In the genomic region with DNA sequence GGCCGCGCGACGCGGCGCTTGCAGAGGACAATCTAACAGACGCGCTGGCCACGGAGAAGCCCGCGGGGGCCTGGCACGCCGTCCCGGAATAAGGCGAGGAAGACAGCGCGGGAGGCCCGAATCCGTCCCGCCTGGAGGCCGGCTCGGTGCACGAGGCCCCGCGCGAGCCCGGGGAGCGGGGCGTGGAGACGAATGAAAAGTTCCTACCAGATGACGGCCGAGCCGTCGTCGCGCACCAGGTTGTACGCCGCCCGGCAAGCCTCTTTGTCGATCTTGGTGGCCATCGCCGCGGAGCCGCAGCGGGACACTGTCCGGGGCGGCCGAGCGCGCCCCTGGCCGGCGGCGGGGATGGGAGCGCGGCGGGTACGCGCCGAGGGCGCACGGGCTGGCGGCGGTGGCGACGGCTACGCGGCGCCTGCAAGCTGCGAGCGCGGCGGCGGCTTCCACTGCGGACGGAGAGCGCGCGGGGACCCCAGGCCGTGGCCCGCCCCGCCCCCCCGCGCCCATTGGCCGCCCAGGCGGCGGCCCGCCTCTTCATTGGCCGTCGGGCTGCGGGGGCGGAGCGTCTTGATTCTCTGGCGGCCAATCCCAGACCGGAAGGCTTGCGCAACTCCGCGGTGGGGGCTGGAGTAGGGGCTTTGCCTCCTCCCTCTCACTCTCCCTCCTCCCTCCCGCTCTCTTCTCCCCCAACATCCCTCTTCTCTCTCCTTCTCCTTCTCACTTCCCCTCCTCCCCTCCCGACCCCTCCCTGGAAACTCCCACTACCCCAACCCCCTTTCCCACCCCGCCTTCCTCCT, we compare ENCODE assay signal across 1 cellular context.
TF ChIP-seq lines count a peak whose summit lies in the region.

A gene with protein sequence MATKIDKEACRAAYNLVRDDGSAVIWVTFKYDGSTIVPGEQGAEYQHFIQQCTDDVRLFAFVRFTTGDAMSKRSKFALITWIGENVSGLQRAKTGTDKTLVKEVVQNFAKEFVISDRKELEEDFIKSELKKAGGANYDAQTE (minus strand): TSS at position 448 of the 797 bp plus-strand sequence. CDS start 164 bp downstream, at position 284.

TF ChIP-seq in HepG2, 621 proteins besides CTCF, POLR2A, EP300 and RAD21 (continued from another document and continues in another):
- no peak for TF ChIP-seq CSRNP2 (CRISPR knock-in tag; conservative IDR thresholded peaks at IDR 0.05; ENCODE audit: low read depth)
- TF ChIP-seq CREM (IDR thresholded peaks at IDR 0.05) = no peak
- no peak for TF ChIP-seq CREM (CRISPR knock-in tag; IDR thresholded peaks at IDR 0.05)
- no peak for TF ChIP-seq JUNB (CRISPR knock-in tag; IDR thresholded peaks at IDR 0.05; ENCODE audit: borderline replicate concordance)
- no peak for TF ChIP-seq TAF1 (CRISPR knock-in tag; IDR thresholded peaks at IDR 0.05)
- no peak for TF ChIP-seq ZBTB1 (CRISPR knock-in tag; IDR thresholded peaks at IDR 0.05; ENCODE audit: borderline replicate concordance)
- peak; percentile 44; the same call in 1 of the 2 replicates for TF ChIP-seq ZNF441 (CRISPR knock-in tag; IDR thresholded peaks at IDR 0.05; ENCODE audit: borderline replicate concordance)
- 0 out of 2 replicates have a peak, but pooled peaks have one; percentile 46 for TF ChIP-seq ZSCAN25 (CRISPR knock-in tag; IDR thresholded peaks at IDR 0.05)
- TF ChIP-seq ZFP1 (CRISPR knock-in tag; IDR thresholded peaks at IDR 0.05) = no peak
- TF ChIP-seq ZNF878 (CRISPR knock-in tag; IDR thresholded peaks at IDR 0.05) = no peak
- no peak for TF ChIP-seq MIER2 (CRISPR knock-in tag; IDR thresholded peaks at IDR 0.05)
- no peak for TF ChIP-seq CBX1 (IDR thresholded peaks at IDR 0.05; ENCODE audit: low read depth)
- TF ChIP-seq IKZF1 (IDR thresholded peaks at IDR 0.05) = no peak
- TF ChIP-seq ATF5 (CRISPR knock-in tag; IDR thresholded peaks at IDR 0.05; ENCODE audit: low read depth) = no peak
- TF ChIP-seq, protein P1, sequence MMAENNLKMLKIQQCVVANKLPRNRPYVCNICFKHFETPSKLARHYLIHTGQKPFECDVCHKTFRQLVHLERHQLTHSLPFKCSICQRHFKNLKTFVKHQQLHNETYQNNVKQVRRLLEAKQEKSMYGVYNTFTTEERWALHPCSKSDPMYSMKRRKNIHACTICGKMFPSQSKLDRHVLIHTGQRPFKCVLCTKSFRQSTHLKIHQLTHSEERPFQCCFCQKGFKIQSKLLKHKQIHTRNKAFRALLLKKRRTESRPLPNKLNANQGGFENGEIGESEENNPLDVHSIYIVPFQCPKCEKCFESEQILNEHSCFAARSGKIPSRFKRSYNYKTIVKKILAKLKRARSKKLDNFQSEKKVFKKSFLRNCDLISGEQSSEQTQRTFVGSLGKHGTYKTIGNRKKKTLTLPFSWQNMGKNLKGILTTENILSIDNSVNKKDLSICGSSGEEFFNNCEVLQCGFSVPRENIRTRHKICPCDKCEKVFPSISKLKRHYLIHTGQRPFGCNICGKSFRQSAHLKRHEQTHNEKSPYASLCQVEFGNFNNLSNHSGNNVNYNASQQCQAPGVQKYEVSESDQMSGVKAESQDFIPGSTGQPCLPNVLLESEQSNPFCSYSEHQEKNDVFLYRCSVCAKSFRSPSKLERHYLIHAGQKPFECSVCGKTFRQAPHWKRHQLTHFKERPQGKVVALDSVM (CRISPR knock-in tag; IDR thresholded peaks at IDR 0.05) = peak; percentile 10; the same call in 1 of the 2 replicates
- TF ChIP-seq, protein P2, sequence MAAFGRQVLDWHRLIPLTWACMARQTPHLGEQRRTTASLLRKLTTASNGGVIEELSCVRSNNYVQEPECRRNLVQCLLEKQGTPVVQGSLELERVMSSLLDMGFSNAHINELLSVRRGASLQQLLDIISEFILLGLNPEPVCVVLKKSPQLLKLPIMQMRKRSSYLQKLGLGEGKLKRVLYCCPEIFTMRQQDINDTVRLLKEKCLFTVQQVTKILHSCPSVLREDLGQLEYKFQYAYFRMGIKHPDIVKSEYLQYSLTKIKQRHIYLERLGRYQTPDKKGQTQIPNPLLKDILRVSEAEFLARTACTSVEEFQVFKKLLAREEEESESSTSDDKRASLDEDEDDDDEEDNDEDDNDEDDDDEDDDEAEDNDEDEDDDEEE (CRISPR knock-in tag; IDR thresholded peaks at IDR 0.05) = no peak
- TF ChIP-seq HOMEZ (CRISPR knock-in tag; IDR thresholded peaks at IDR 0.05; ENCODE audit: low read depth) = no peak
- TF ChIP-seq SYNCRIP (IDR thresholded peaks at IDR 0.05; ENCODE audit: insufficient read depth, low read depth, low read length) = no peak
- no peak; the same call in 1 of the 2 replicates for TF ChIP-seq ZNF710 (CRISPR knock-in tag; IDR thresholded peaks at IDR 0.05; ENCODE audit: borderline replicate concordance)
- 0 out of 2 replicates have a peak, but pooled peaks have one; percentile 46 for TF ChIP-seq ZNF552 (CRISPR knock-in tag; IDR thresholded peaks at IDR 0.05; ENCODE audit: borderline replicate concordance)
- TF ChIP-seq MTF2 (CRISPR knock-in tag; IDR thresholded peaks at IDR 0.05; ENCODE audit: borderline replicate concordance) = no peak
- TF ChIP-seq ARNTL (CRISPR knock-in tag; IDR thresholded peaks at IDR 0.05) = no peak
- peak; percentile 86 for TF ChIP-seq NFYB (CRISPR knock-in tag; IDR thresholded peaks at IDR 0.05)
- no peak for TF ChIP-seq SNAPC4 (CRISPR knock-in tag; IDR thresholded peaks at IDR 0.05)
- no peak for TF ChIP-seq ZNF329 (CRISPR knock-in tag; IDR thresholded peaks at IDR 0.05; ENCODE audit: low read depth)
- TF ChIP-seq HIC2 (CRISPR knock-in tag; IDR thresholded peaks at IDR 0.05; ENCODE audit: low read depth) = no peak
- TF ChIP-seq ZSCAN29 (CRISPR knock-in tag; conservative IDR thresholded peaks at IDR 0.05) = no peak
- TF ChIP-seq ZNF556 (CRISPR knock-in tag; IDR thresholded peaks at IDR 0.05; ENCODE audit: borderline replicate concordance) = no peak
- TF ChIP-seq ZBTB21 (CRISPR knock-in tag; IDR thresholded peaks at IDR 0.05) = no peak
- no peak for TF ChIP-seq KDM5A (IDR thresholded peaks at IDR 0.05; ENCODE audit: borderline replicate concordance, low read length)
- TF ChIP-seq ZNF562 (CRISPR knock-in tag; IDR thresholded peaks at IDR 0.05; ENCODE audit: borderline replicate concordance) = no peak
- peak; percentile 62; the same call in 1 of the 2 replicates for TF ChIP-seq ETV6 (CRISPR knock-in tag; conservative IDR thresholded peaks at IDR 0.05)
- TF ChIP-seq RARG (CRISPR knock-in tag; IDR thresholded peaks at IDR 0.05; ENCODE audit: low read depth) = no peak
- TF ChIP-seq, protein P3, sequence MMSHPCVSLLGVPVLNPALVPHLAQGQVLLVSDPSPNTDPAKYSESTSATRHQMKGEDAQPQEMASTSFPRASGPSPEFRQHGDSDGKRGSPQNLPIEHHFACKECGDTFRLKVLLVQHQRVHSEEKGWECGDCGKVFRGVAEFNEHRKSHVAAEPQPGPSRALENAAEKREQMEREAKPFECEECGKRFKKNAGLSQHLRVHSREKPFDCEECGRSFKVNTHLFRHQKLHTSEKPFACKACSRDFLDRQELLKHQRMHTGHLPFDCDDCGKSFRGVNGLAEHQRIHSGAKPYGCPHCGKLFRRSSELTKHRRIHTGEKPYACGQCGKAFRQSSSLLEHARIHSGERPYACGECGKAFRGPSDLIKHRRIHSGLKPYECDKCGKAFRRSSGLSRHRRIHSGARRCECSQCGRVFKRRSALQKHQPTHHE (CRISPR knock-in tag; IDR thresholded peaks at IDR 0.05; ENCODE audit: borderline replicate concordance) = no peak; the same call in 1 of the 2 replicates
- TF ChIP-seq JARID2 (CRISPR knock-in tag; IDR thresholded peaks at IDR 0.05; ENCODE audit: insufficient replicate concordance) = no peak
- no peak for TF ChIP-seq NAIF1 (CRISPR knock-in tag; IDR thresholded peaks at IDR 0.05; ENCODE audit: borderline replicate concordance)
- TF ChIP-seq KAT2B (IDR thresholded peaks at IDR 0.05; ENCODE audit: borderline replicate concordance, low read depth, low read length) = no peak
- TF ChIP-seq, protein P4, sequence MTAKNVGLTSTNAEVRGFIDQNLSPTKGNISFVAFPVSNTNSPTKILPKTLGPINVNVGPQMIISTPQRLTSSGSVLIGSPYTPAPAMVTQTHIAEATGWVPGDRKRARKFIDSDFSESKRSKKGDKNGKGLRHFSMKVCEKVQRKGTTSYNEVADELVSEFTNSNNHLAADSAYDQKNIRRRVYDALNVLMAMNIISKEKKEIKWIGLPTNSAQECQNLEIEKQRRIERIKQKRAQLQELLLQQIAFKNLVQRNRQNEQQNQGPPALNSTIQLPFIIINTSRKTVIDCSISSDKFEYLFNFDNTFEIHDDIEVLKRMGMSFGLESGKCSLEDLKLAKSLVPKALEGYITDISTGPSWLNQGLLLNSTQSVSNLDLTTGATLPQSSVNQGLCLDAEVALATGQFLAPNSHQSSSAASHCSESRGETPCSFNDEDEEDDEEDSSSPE (CRISPR knock-in tag; IDR thresholded peaks at IDR 0.05) = no peak
